31 cellular contexts compared by ENCODE assay signal in the genomic region with DNA sequence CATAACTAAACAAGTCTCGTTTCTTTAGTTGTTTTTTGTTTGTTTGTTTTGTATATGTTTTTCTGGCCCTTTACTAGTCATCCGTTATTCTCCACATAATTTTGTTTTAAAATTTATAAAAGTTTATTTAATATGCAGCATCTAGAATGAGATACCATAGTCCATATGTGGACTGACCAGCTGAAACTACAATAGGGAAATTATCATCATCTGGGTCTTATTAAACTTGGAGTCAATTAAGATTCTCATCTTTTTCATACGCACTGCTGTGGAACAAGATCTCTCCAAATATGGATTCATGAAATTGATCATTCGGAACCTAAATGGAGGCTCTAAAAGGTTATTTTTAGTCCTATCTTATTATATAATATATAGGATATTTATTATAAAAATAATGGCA.
"Had no signal": no experiment of that assay in that cellular context is flagged by ENCODE, and none has a peak within 500 bp of the region (broad histone marks: within the 10 kb centered on the region; RNA-seq: fewer than 3 reads in every experiment).

No MANE protein-coding gene starts in this region.

- H3K36me3 ChIP-seq: MG63 had no signal

- H3K4me2 ChIP-seq: KMS-11 had no signal

- DNase-seq: Karpas-422, Kasumi-1, KG1, MG63, MM.1S, MV-4-11, NCI-H1048, NCI-H1092, NCI-H1105, NCI-H1105 treated with DMSO at 0.1 percent for 48 hours, NCI-H1417, NCI-H1417 treated with DMSO at 0.1 percent for 48 hours, NCI-H1436, NCI-H1436 treated with DMSO at 0.1 percent for 48 hours, NCI-H146, NCI-H187, NCI-H187 treated with DMSO at 0.1 percent for 48 hours, NCI-H1930, NCI-H2029, NCI-H2029 treated with DMSO at 0.1 percent for 48 hours, NCI-H2081, NCI-H2081 treated with DMSO at 0.1 percent for 48 hours, NCI-H2107, NCI-H2171, NCI-H2227 treated with DMSO at 0.1 percent for 48 hours, NCI-H226, NCI-H345, NCI-H446, NCI-H446 treated with DMSO at 0.1 percent for 48 hours, NCI-H510A had no signal

- H3K27ac ChIP-seq: KMS-11 had no signal

- H3K27me3 ChIP-seq: MG63 had no signal

- H3K9me3 ChIP-seq: MG63 had no signal

- H3K9ac ChIP-seq: KMS-11 had no signal

- H3K4me3 ChIP-seq: MG63 had no signal
